ENCODE assay signal across 8 cellular contexts in genomic region chr2:174729797-174730529, GRCh38. TPM values are rescaled to one million over a fixed set of nuclear protein-coding genes. Genes with fewer than 3 reads are reported as not detected.
DNase-seq lines count a peak whose midpoint lies in the region; ATAC-seq and TF ChIP-seq lines count a peak whose summit lies in the region.

No MANE protein-coding gene starts in this region.

- no peaks in the 10 kb centered on the region for H3K36me3 ChIP-seq in CD4-positive, CD25-positive, alpha-beta regulatory T cell (ENCODE audit: control insufficient read depth, insufficient read depth, low read length)
- no peaks in the 10 kb centered on the region for H3K36me3 ChIP-seq in RWPE2 (ENCODE audit: low read depth)
- H3K36me3 ChIP-seq in right lobe of liver = no peaks in the 10 kb centered on the region

- H3K9me3 Mint-ChIP-seq in CD4-positive, CD25-positive, alpha-beta regulatory T cell = peaks cover 0 to 2% (median 0%) of the 10 kb centered on the region in 7 donors
- no peaks in the 10 kb centered on the region for H3K9me3 Mint-ChIP-seq in chondrocyte (ENCODE audit: low read depth)

- WGBS in right lobe of liver (ENCODE audit: insufficient coverage, low coverage, low lambda C conversion rate, missing lambda C conversion rate) = 7% methylated on average over 32 of the region's 56 CpGs

- H3K27me3 ChIP-seq in CD4-positive, CD25-positive, alpha-beta regulatory T cell (ENCODE audit: control insufficient read depth, insufficient read depth, low read length) = peaks cover 9% of the 10 kb centered on the region
- H3K27me3 ChIP-seq in RWPE2 (ENCODE audit: insufficient read depth, poor library complexity, severe bottlenecking) (peaks cover 18% of the 10 kb centered on the region), right lobe of liver (peaks cover 0 to 9% of the 10 kb centered on the region in 2 donors)

- TF ChIP-seq CTCF in RWPE2 (IDR thresholded peaks at IDR 0.05; ENCODE audit: poor library complexity, severe bottlenecking) (no peak), chondrocyte (IDR thresholded peaks at IDR 0.05) (no peak), right lobe of liver (IDR thresholded peaks at IDR 0.05) (no peak)

- DNase-seq in CD4-positive, CD25-positive, alpha-beta regulatory T cell = peak in 2 of 3 donors; percentile 9 to 39
- DNase-seq in RWPE2 (ENCODE audit: low spot score) (no peak), chondrocyte (ENCODE audit: low spot score) (no peak), right lobe of liver (no peak), NCI-H1105 treated with DMSO at 0.1 percent for 48 hours (lab: John Stamatoyannopoulos, UW) (no peak), SKM-1 (lab: John Stamatoyannopoulos, UW; ENCODE audit: unreplicated experiment) (no peak)
- DNase-seq in stimulated activated CD8-positive, alpha-beta memory T cell treated with anti-CD3 and anti-CD28 coated beads, Interleukin-4, amount 100 ng/mL, for 48 hours = peak; percentile 66

- no peak for TF ChIP-seq POLR2A in right lobe of liver (IDR thresholded peaks at IDR 0.05)

- H3K27me3 Mint-ChIP-seq in CD4-positive, CD25-positive, alpha-beta regulatory T cell = peaks cover 56% of the 10 kb centered on the region
- H3K27me3 Mint-ChIP-seq in chondrocyte (ENCODE audit: low read depth) = peaks cover 31% of the 10 kb centered on the region

- peak overlapping the region; percentile 52 for H3K4me3 ChIP-seq in CD4-positive, CD25-positive, alpha-beta regulatory T cell (ENCODE audit: low read depth, low read length)
- H3K4me3 ChIP-seq in RWPE2 (ENCODE audit: severe bottlenecking) = no peak overlapping the region
- peak overlapping the region in 2 of 3 donors; percentile 21 for H3K4me3 ChIP-seq in right lobe of liver

- peak overlapping the region; percentile 85 to 91 (median 88) for H3K4me3 Mint-ChIP-seq in CD4-positive, CD25-positive, alpha-beta regulatory T cell
- peak overlapping the region; percentile 60 for H3K4me3 Mint-ChIP-seq in chondrocyte (ENCODE audit: unreplicated experiment)

- intact Hi-C loops in right lobe of liver (cut with DNase I) = no loop called here

- peak; percentile 53 to 60 for ATAC-seq in CD4-positive, CD25-positive, alpha-beta regulatory T cell (ENCODE audit: low read depth in 2 of 2)
- ATAC-seq in RWPE2 (ENCODE audit: low read depth) (peak; percentile 48; the same call in 1 of the 3 replicates), right lobe of liver (peak in 2 of 4 donors; percentile 36 to 37), HG03442 (IDR thresholded peaks at IDR 0.05; ENCODE audit: unreplicated experiment) (no peak)

- peaks cover 11% of the 10 kb centered on the region for H3K4me1 ChIP-seq in CD4-positive, CD25-positive, alpha-beta regulatory T cell (ENCODE audit: control insufficient read depth, insufficient read depth, low read length, poor library complexity, severe bottlenecking)
- H3K4me1 ChIP-seq in RWPE2 (ENCODE audit: insufficient read depth, poor library complexity, severe bottlenecking) = no peaks in the 10 kb centered on the region
- H3K4me1 ChIP-seq in right lobe of liver = peaks cover 0 to 5% (median 0%) of the 10 kb centered on the region in 4 donors

- no peak overlapping the region for H3K27ac ChIP-seq in CD4-positive, CD25-positive, alpha-beta regulatory T cell (ENCODE audit: insufficient read depth, low read length, poor library complexity, severe bottlenecking)
- H3K27ac ChIP-seq in RWPE2 (ENCODE audit: poor library complexity, severe bottlenecking) (no peak overlapping the region), right lobe of liver (no peak overlapping the region)

- peaks cover 0 to 21% (median 8%) of the 10 kb centered on the region in 4 donors for H3K4me1 Mint-ChIP-seq in CD4-positive, CD25-positive, alpha-beta regulatory T cell
- H3K4me1 Mint-ChIP-seq in chondrocyte (ENCODE audit: low read depth) = no peaks in the 10 kb centered on the region

- H3K36me3 Mint-ChIP-seq in CD4-positive, CD25-positive, alpha-beta regulatory T cell = no peaks in the 10 kb centered on the region
- no peaks in the 10 kb centered on the region for H3K36me3 Mint-ChIP-seq in chondrocyte (ENCODE audit: low read depth)

- no peaks in the 10 kb centered on the region for H3K9me3 ChIP-seq in CD4-positive, CD25-positive, alpha-beta regulatory T cell (ENCODE audit: control insufficient read depth in 2 of 2, low read length in 2 of 2)
- no peaks in the 10 kb centered on the region for H3K9me3 ChIP-seq in RWPE2 (ENCODE audit: severe bottlenecking)
- no peaks in the 10 kb centered on the region for H3K9me3 ChIP-seq in right lobe of liver

- peak overlapping the region in 2 of 3 donors; percentile 53 to 64 for H3K27ac Mint-ChIP-seq in CD4-positive, CD25-positive, alpha-beta regulatory T cell
- H3K27ac Mint-ChIP-seq in chondrocyte (ENCODE audit: unreplicated experiment) = no peak overlapping the region

RNA-seq across cellular contexts. Expression of gene CHRNA1, which starts 34.3 kb away (rescaled TPM):
- 0.25 TPM for total RNA-seq in CD4-positive, CD25-positive, alpha-beta regulatory T cell
- under 1 TPM in 3 of 4 donors, not detected in 1; 0.41 to 0.68 (median 0.54) TPM for polyA plus RNA-seq in CD4-positive, CD25-positive, alpha-beta regulatory T cell
- 0.30 to 1.3 TPM (median 0.38 TPM) in 3 replicates for total RNA-seq in chondrocyte
- total RNA-seq in right lobe of liver = under 1 TPM in 1 of 6 experiments, not detected in 5; 0.19 TPM

Comparison
In these comparisons a context has a peak if more than half of its experiments do, and no peak if none do; other contexts are left out.
1. DNase-seq: peak in CD4-positive, CD25-positive, alpha-beta regulatory T cell (2 of 3) and stimulated activated CD8-positive, alpha-beta memory T cell treated with anti-CD3 and anti-CD28 coated beads, Interleukin-4, amount 100 ng/mL, for 48 hours (single experiment); none in RWPE2 (single experiment), chondrocyte (single experiment), right lobe of liver (0 of 3), NCI-H1105 treated with DMSO at 0.1 percent for 48 hours (single experiment) and SKM-1 (single experiment).